13 cellular contexts compared by ENCODE assay signal in the genomic region with DNA sequence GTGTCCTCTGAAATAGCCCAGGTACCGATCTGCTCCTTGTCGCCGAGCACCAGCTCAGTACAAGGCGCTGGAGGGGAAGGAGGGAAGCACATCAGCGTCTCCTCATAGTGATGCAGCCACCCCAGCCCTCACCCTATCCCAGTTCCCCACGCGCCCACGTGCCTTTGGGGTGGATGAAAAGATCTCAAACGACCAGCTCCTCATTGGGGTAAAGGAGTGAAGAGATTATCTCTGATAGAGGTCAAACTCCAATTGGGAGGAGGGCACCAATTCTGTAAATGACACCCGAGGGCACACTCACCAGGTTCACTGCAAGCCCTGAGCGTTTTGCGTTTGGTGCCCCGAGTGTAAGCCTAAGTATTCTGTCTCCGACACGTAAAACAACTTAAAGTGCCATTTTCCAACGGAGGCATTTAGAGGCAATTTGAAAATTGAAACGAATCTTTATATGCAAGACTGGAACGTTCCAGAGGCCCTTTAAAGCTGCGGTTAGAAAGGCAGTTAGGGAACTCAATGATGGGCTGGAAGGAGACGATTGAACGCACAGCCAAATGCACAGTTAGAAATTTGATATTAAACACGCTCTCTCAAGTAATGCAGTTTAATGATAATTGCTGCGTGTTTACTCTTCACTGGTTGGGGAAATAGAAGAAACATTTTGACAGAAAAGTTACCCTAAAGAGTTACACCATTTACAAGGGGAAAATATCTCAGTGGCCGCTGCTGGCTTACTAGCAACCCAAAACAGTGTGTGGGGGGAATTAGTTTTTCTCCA. TPM values are rescaled to one million over a fixed set of nuclear protein-coding genes. Genes with fewer than 3 reads are reported as not detected.
A peak's percentile ranks its signal among the peaks of the same experiment; 100 is the strongest.
DNase-seq lines count a peak whose midpoint lies in the region; TF ChIP-seq lines count a peak whose summit lies in the region.
"Had no signal": no experiment of that assay in that cellular context is flagged by ENCODE, and none has a peak within 500 bp of the region (broad histone marks: within the 10 kb centered on the region; RNA-seq: fewer than 3 reads in every experiment).

No MANE protein-coding gene starts in this region.

- peaks cover 99% of the 10 kb centered on the region for H3K27me3 Mint-ChIP-seq in neural crest cell (ENCODE audit: low read depth)
- H3K27me3 Mint-ChIP-seq in CD14-positive monocyte (ENCODE audit: low read depth in 3 of 3): peaks cover 94 to 98% (median 97%) of the 10 kb centered on the region in 3 donors

- no peak for TF ChIP-seq CTCF in AG10803 (conservative IDR thresholded peaks at IDR 0.05; ENCODE audit: low read length)
- TF ChIP-seq CTCF in GM20000 (IDR thresholded peaks at IDR 0.05; ENCODE audit: extremely low read depth, missing control alignments): no peak
- no peak for TF ChIP-seq CTCF in coronary artery (IDR thresholded peaks at IDR 0.05)
- no peak for TF ChIP-seq CTCF in neural crest cell (conservative IDR thresholded peaks at IDR 0.05)
- TF ChIP-seq CTCF in CD14-positive monocyte (IDR thresholded peaks at IDR 0.05): no peak

- H3K4me3 ChIP-seq in AG10803 (ENCODE audit: low read length): peak overlapping the region; percentile 63
- H3K4me3 ChIP-seq in coronary artery: peak overlapping the region; percentile 65

- H3K27ac Mint-ChIP-seq in neural crest cell (ENCODE audit: unreplicated experiment) (no peak overlapping the region), CD14-positive monocyte (no peak overlapping the region)
- H3K27ac Mint-ChIP-seq: activated CD8-positive, alpha-beta T cell treated with anti-CD3 and anti-CD28 coated beads for 36 hours; CD4-positive, CD25-positive, alpha-beta regulatory T cell; mesothelial cell of epicardium had no signal

- H3K4me3 Mint-ChIP-seq in neural crest cell (peak overlapping the region; percentile 20), CD14-positive monocyte (peak overlapping the region in 1 of 2 donors; percentile 64)
- H3K4me3 Mint-ChIP-seq: activated CD8-positive, alpha-beta T cell treated with anti-CD3 and anti-CD28 coated beads for 36 hours; CD4-positive, CD25-positive, alpha-beta regulatory T cell; mesothelial cell of epicardium had no signal

- no peaks in the 10 kb centered on the region for H3K9me3 Mint-ChIP-seq in neural crest cell
- H3K9me3 Mint-ChIP-seq in CD14-positive monocyte: peaks cover 0 to 22% (median 6%) of the 10 kb centered on the region in 7 donors
- H3K9me3 Mint-ChIP-seq: activated CD8-positive, alpha-beta T cell treated with anti-CD3 and anti-CD28 coated beads for 36 hours; mesothelial cell of epicardium had no signal

- H3K4me1 Mint-ChIP-seq in neural crest cell (peaks cover 14% of the 10 kb centered on the region), CD14-positive monocyte (peaks cover 20% of the 10 kb centered on the region)

- DNase-seq in AG10803 (ENCODE audit: low read depth) (no peak), GM20000 (ENCODE audit: low spot score) (peak; percentile 23), coronary artery (ENCODE audit: low spot score) (no peak), neural crest cell (ENCODE audit: low read depth, low spot score) (no peak), NCI-H82 treated with DMSO at 0.1 percent for 48 hours (lab: John Stamatoyannopoulos, UW; ENCODE audit: unreplicated experiment) (no peak), CD14-positive monocyte (ENCODE audit: low spot score) (no peak), 8988T (no peak)
- DNase-seq: activated CD8-positive, alpha-beta T cell treated with anti-CD3 and anti-CD28 coated beads for 36 hours; activated gamma-delta T cell; CD4-positive, CD25-positive, alpha-beta regulatory T cell; EL; SIG-M5 had no signal

- H3K36me3 Mint-ChIP-seq in neural crest cell (ENCODE audit: low read depth) (no peaks in the 10 kb centered on the region), CD14-positive monocyte (no peaks in the 10 kb centered on the region)
- H3K36me3 Mint-ChIP-seq: CD4-positive, CD25-positive, alpha-beta regulatory T cell; mesothelial cell of epicardium had no signal

- intact Hi-C loops in CD14-positive monocyte (cut with micrococcal nuclease): no loop called here

- H3K27ac ChIP-seq in coronary artery: no peak overlapping the region

RNA-seq across cellular contexts. Expression of gene EMX2, which starts 8.9 kb away (rescaled TPM):
- 1.0 and 1.1 TPM in 2 replicates for total RNA-seq in neural crest cell
- polyA plus RNA-seq in CD14-positive monocyte: not detected
- total RNA-seq: activated CD8-positive, alpha-beta T cell treated with anti-CD3 and anti-CD28 coated beads for 36 hours; CD4-positive, CD25-positive, alpha-beta regulatory T cell had no signal
- polyA plus RNA-seq: CD4-positive, CD25-positive, alpha-beta regulatory T cell had no signal
